In the genomic region with DNA sequence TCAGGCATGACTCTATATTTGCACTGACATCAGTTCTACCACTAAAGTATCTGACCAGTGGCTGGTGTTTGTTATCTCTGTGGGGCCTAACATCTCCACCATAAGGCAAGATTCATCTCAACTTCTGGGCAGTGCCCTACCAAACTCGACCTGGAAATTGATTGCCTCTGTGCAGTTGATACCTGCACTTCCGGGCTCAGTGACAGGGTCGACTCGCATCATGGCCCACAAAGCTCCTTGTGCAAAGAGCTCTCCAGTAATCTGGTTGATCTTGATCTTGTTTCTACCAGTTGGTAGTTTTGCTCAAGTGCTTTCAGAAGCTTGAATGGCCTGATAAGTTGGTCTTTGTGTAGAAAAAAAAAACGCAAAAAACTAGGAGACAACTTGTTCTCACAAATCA, we compare ENCODE assay signal across 22 cellular contexts.
"Had no signal": no experiment of that assay in that cellular context is flagged by ENCODE, and none has a peak within 500 bp of the region (broad histone marks: within the 10 kb centered on the region; RNA-seq: fewer than 3 reads in every experiment).

No MANE protein-coding gene starts in this region.

- H3K27ac Mint-ChIP-seq: dendritic cell treated with granulocyte-macrophage colony-stimulating factor and Interleukin-4, amounts not matched to agents 40 ng/mL and 50 ng/mL, for 4 days; immature natural killer cell; mesothelial cell of epicardium had no signal

- H3K4me1 ChIP-seq: colonic mucosa, esophagus muscularis mucosa, gastroesophageal sphincter, left lung had no signal

- H3K27me3 Mint-ChIP-seq: dendritic cell treated with granulocyte-macrophage colony-stimulating factor and Interleukin-4, amounts not matched to agents 40 ng/mL and 50 ng/mL, for 4 days; naive B cell had no signal

- H3K4me1 Mint-ChIP-seq: immature natural killer cell, naive B cell had no signal

- ATAC-seq: foreskin keratinocyte, gastroesophageal sphincter, heart left ventricle, left cardiac atrium, left lung, left ventricle myocardium superior, lower lobe of right lung, mucosa of descending colon had no signal

- DNase-seq: colonic mucosa; cortex of kidney; effector CD8-positive, alpha-beta T cell; foreskin keratinocyte; heart left ventricle; hypothalamus; immature natural killer cell; islet precursor cell; left cardiac atrium; left lung; left ventricle myocardium superior; lower lobe of right lung; mesenchymal stem cell; mucosa of descending colon; naive B cell had no signal

- H3K27me3 ChIP-seq: colonic mucosa, esophagus muscularis mucosa, foreskin keratinocyte, gastroesophageal sphincter, heart left ventricle, hepatocyte, left lung had no signal

- H3K27ac ChIP-seq: colonic mucosa, esophagus muscularis mucosa, foreskin keratinocyte, gastroesophageal sphincter, heart left ventricle, hepatocyte, left lung, lower lobe of right lung had no signal

- H3K4me3 ChIP-seq: colonic mucosa, esophagus muscularis mucosa, gastroesophageal sphincter, heart left ventricle, hepatocyte, left lung, lower lobe of right lung, mucosa of descending colon had no signal

- H3K9me3 ChIP-seq: colonic mucosa, esophagus muscularis mucosa, gastroesophageal sphincter, heart left ventricle, left lung, lower lobe of right lung, mucosa of descending colon had no signal

- FAIRE-seq: endothelial cell of umbilical vein, frontal cortex had no signal

- H3K36me3 ChIP-seq: colonic mucosa, esophagus muscularis mucosa, gastroesophageal sphincter, heart left ventricle, left lung, lower lobe of right lung had no signal

- H3K4me2 ChIP-seq: hepatocyte had no signal

- H3K36me3 Mint-ChIP-seq: immature natural killer cell, mesothelial cell of epicardium, naive B cell had no signal

- H3K4me3 Mint-ChIP-seq: dendritic cell treated with granulocyte-macrophage colony-stimulating factor and Interleukin-4, amounts not matched to agents 40 ng/mL and 50 ng/mL, for 4 days; immature natural killer cell; mesothelial cell of epicardium; naive B cell had no signal

- H2AFZ ChIP-seq: hepatocyte had no signal

- H3K79me2 ChIP-seq: hepatocyte had no signal
